In the genomic region with DNA sequence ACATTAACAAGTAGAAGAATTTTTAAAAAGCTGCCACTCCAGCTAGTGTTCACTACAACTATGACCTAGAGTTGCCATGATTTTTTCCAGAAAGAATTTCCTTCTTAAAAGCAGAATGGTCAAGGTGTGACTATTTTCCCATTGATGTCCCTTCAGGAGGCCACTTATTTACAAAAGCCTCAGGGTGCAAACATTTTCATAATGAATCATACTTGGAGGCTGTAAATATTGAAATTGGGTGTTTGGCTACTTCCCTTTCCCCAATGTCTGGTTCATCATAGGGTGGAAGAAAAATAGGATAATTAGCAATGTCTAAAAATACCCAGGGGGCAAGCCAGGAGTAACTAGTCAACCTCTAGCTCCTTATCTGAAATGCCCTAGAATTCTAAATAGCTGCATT, we compare ENCODE assay signal across 20 cellular contexts. TPM values are rescaled to one million over a fixed set of nuclear protein-coding genes. Genes with fewer than 3 reads are reported as not detected.
DNase-seq lines count a peak whose midpoint lies in the region; ATAC-seq and TF ChIP-seq lines count a peak whose summit lies in the region.
"Had no signal": no experiment of that assay in that cellular context is flagged by ENCODE, and none has a peak within 500 bp of the region (broad histone marks: within the 10 kb centered on the region; RNA-seq: fewer than 3 reads in every experiment).

No MANE protein-coding gene starts in this region.

- H3K36me3 ChIP-seq in psoas muscle (ENCODE audit: insufficient read depth in 1 of 2, low read depth in 1 of 2) (peaks cover 0 to 36% of the 10 kb centered on the region in 2 donors), uterus (no peaks in the 10 kb centered on the region)

- H3K27me3 ChIP-seq in psoas muscle (ENCODE audit: insufficient read depth in 3 of 3, low read length in 2 of 3) (no peaks in the 10 kb centered on the region), uterus (no peaks in the 10 kb centered on the region)
- H3K27me3 ChIP-seq: MG63, SJCRH30 had no signal

- H3K27ac ChIP-seq in psoas muscle (peak overlapping the region; percentile 41), uterus (no peak overlapping the region)
- H3K27ac ChIP-seq: RWPE1, SJCRH30 had no signal

- H3K27me3 Mint-ChIP-seq in brain = no peaks in the 10 kb centered on the region
- H3K27me3 Mint-ChIP-seq in activated CD4-positive, alpha-beta memory T cell treated with anti-CD3 and anti-CD28 coated beads, Interleukin-2, amount 10 ng/mL, durations not matched to agents 7 days and 5 days = no peaks in the 10 kb centered on the region
- H3K27me3 Mint-ChIP-seq: B cell had no signal

- H3K9me3 Mint-ChIP-seq in brain = no peaks in the 10 kb centered on the region
- no peaks in the 10 kb centered on the region for H3K9me3 Mint-ChIP-seq in activated CD4-positive, alpha-beta memory T cell treated with anti-CD3 and anti-CD28 coated beads, Interleukin-2, amount 10 ng/mL, durations not matched to agents 7 days and 5 days
- H3K9me3 Mint-ChIP-seq: HFFc6 had no signal

- DNase-seq in NCI-H2081 (lab: John Stamatoyannopoulos, UW) (peak; percentile 10 to 19), NCI-H2081 treated with DMSO at 0.1 percent for 48 hours (lab: John Stamatoyannopoulos, UW) (no peak), DMS53 treated with DMSO at 0.1 percent for 48 hours (lab: John Stamatoyannopoulos, UW; ENCODE audit: unreplicated experiment) (peak; percentile 53), psoas muscle (no peak), uterus (no peak)
- DNase-seq in activated CD4-positive, alpha-beta memory T cell treated with anti-CD3 and anti-CD28 coated beads, Interleukin-2, amount 10 ng/mL, durations not matched to agents 7 days and 5 days = no peak
- DNase-seq: 8988T, DMS153, HFFc6, IMR-90, MG63, NCI-H1048, NCI-H1436, NCI-H2029 treated with DMSO at 0.1 percent for 48 hours, NCI-H748 treated with DMSO at 0.1 percent for 48 hours, SJCRH30 had no signal

- H3K4me3 ChIP-seq in psoas muscle = no peak overlapping the region
- H3K4me3 ChIP-seq in uterus = no peak overlapping the region
- H3K4me3 ChIP-seq: MG63, SJCRH30 had no signal

- TF ChIP-seq CTCF in brain (conservative IDR thresholded peaks at IDR 0.05) (no peak), psoas muscle (IDR thresholded peaks at IDR 0.05) (no peak), uterus (IDR thresholded peaks at IDR 0.05) (no peak)

- H3K27ac Mint-ChIP-seq in brain = peak overlapping the region in 3 of 5 experiments; percentile 18 to 69 (median 54)
- no peak overlapping the region for H3K27ac Mint-ChIP-seq in activated CD4-positive, alpha-beta memory T cell treated with anti-CD3 and anti-CD28 coated beads, Interleukin-2, amount 10 ng/mL, durations not matched to agents 7 days and 5 days
- H3K27ac Mint-ChIP-seq: B cell, HFFc6 had no signal

- H3K4me1 ChIP-seq in psoas muscle (peaks cover 52% of the 10 kb centered on the region), uterus (peaks cover 8% of the 10 kb centered on the region in 2 donors)
- H3K4me1 ChIP-seq: SJCRH30 had no signal

- peaks cover 87% of the 10 kb centered on the region for H3K36me3 Mint-ChIP-seq in brain
- H3K36me3 Mint-ChIP-seq in activated CD4-positive, alpha-beta memory T cell treated with anti-CD3 and anti-CD28 coated beads, Interleukin-2, amount 10 ng/mL, durations not matched to agents 7 days and 5 days (ENCODE audit: low read depth) = peaks cover 5% of the 10 kb centered on the region

- no peaks in the 10 kb centered on the region for H3K9me3 ChIP-seq in psoas muscle
- H3K9me3 ChIP-seq in uterus = no peaks in the 10 kb centered on the region
- H3K9me3 ChIP-seq: MG63, SJCRH30 had no signal

- H3K4me1 Mint-ChIP-seq in brain = peaks cover 50% of the 10 kb centered on the region
- H3K4me1 Mint-ChIP-seq in activated CD4-positive, alpha-beta memory T cell treated with anti-CD3 and anti-CD28 coated beads, Interleukin-2, amount 10 ng/mL, durations not matched to agents 7 days and 5 days = no peaks in the 10 kb centered on the region
- H3K4me1 Mint-ChIP-seq: B cell had no signal

- POLR2A ChIA-PET in activated CD4-positive, alpha-beta memory T cell treated with anti-CD3 and anti-CD28 coated beads, Interleukin-2, amount 10 ng/mL, durations not matched to agents 7 days and 5 days (lab: Charles Lee) = no interaction called here

- H3K4me3 Mint-ChIP-seq in brain = peak overlapping the region in 1 of 5 experiments; percentile 15
- H3K4me3 Mint-ChIP-seq in activated CD4-positive, alpha-beta memory T cell treated with anti-CD3 and anti-CD28 coated beads, Interleukin-2, amount 10 ng/mL, durations not matched to agents 7 days and 5 days = no peak overlapping the region
- H3K4me3 Mint-ChIP-seq: B cell, HFFc6 had no signal

- CTCF ChIA-PET in activated CD4-positive, alpha-beta memory T cell treated with anti-CD3 and anti-CD28 coated beads, Interleukin-2, amount 10 ng/mL, durations not matched to agents 7 days and 5 days (lab: Charles Lee) = interaction anchor here (2.7 kb wide), 1 partner anchor 14 kb away, joined by 8 read pairs; no protein-coding TSS in a partner anchor

- intact Hi-C loops in psoas muscle (cut with DNase I) = no loop called here
- intact Hi-C loops in uterus (cut with DNase I; ENCODE audit: low total_unique reads) = no loop called here

- ATAC-seq in psoas muscle (no peak), HG03139 (IDR thresholded peaks at IDR 0.05; ENCODE audit: unreplicated experiment) (no peak)

- no peak for TF ChIP-seq POLR2A in uterus (IDR thresholded peaks at IDR 0.05)

RNA-seq across cellular contexts. Expression of gene AXIN2, which starts 18.9 kb away (rescaled TPM):
- 5.6 TPM for polyA plus RNA-seq in brain (ENCODE audit: insufficient read depth, low read depth, low replicate concordance)
- total RNA-seq in psoas muscle = 10 to 100 TPM in 2 of 4 donors, 1 to 10 TPM in 2; 6.0 to 19.1 (median 10.0) TPM
- 10 to 100 TPM in 1 of 3 donors, 1 to 10 TPM in 1, under 1 TPM in 1; 0.72 to 10.8 (median 8.0) TPM for polyA plus RNA-seq in psoas muscle
- 10 to 100 TPM in 3 of 4 donors, 1 to 10 TPM in 1; 8.2 to 65.1 (median 42.0) TPM for total RNA-seq in uterus
- 1 to 10 TPM; 3.5 to 4.3 TPM for total RNA-seq in activated CD4-positive, alpha-beta memory T cell treated with anti-CD3 and anti-CD28 coated beads, Interleukin-2, amount 10 ng/mL, durations not matched to agents 7 days and 5 days

Comparison
In these comparisons a context has a peak if more than half of its experiments do, and no peak if none do; other contexts are left out.
1. DNase-seq: peak in NCI-H2081 (2 of 2) and DMS53 treated with DMSO at 0.1 percent for 48 hours (single experiment); none in NCI-H2081 treated with DMSO at 0.1 percent for 48 hours (single experiment), psoas muscle (0 of 2), uterus (0 of 2) and activated CD4-positive, alpha-beta memory T cell treated with anti-CD3 and anti-CD28 coated beads, Interleukin-2, amount 10 ng/mL, durations not matched to agents 7 days and 5 days (single experiment).